1 cellular context compared by ENCODE assay signal in genomic region chr3:11582123-11582968, GRCh38.
TF ChIP-seq lines count a peak whose summit lies in the region.

No MANE protein-coding gene starts in this region.

TF ChIP-seq in SK-N-SH, 30 proteins besides CTCF, POLR2A, EP300 and RAD21 (continued from another document):
- TF ChIP-seq FOXM1 (IDR thresholded peaks at IDR 0.05; ENCODE audit: low read depth) (no peak), CHD2 (IDR thresholded peaks at IDR 0.05; ENCODE audit: low read length, partially characterized antibody) (no peak), TEAD4 (IDR thresholded peaks at IDR 0.05; ENCODE audit: borderline replicate concordance, insufficient read depth) (no peak), NFIC (IDR thresholded peaks at IDR 0.05; ENCODE audit: borderline replicate concordance) (peak; percentile 91), FOSL2 (IDR thresholded peaks at IDR 0.05; ENCODE audit: borderline replicate concordance, low read depth) (no peak), JUND (IDR thresholded peaks at IDR 0.05) (no peak; the same call in 1 of the 2 replicates), RFX5 (IDR thresholded peaks at IDR 0.05; ENCODE audit: low read length) (no peak), SMC3 (IDR thresholded peaks at IDR 0.05; ENCODE audit: low read depth, low read length) (no peak), GATA2 (CRISPR knock-in tag; IDR thresholded peaks at IDR 0.05) (no peak), RCOR1 (IDR thresholded peaks at IDR 0.05; ENCODE audit: low read length) (peak; percentile 34; the same call in 1 of the 2 replicates), POLR2AphosphoS5 (IDR thresholded peaks at IDR 0.05; ENCODE audit: low read depth, low read length) (no peak), ELF1 (IDR thresholded peaks at IDR 0.05) (no peak)
- TF ChIP-seq, protein P1, sequence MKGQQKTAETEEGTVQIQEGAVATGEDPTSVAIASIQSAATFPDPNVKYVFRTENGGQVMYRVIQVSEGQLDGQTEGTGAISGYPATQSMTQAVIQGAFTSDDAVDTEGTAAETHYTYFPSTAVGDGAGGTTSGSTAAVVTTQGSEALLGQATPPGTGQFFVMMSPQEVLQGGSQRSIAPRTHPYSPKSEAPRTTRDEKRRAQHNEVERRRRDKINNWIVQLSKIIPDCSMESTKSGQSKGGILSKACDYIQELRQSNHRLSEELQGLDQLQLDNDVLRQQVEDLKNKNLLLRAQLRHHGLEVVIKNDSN (IDR thresholded peaks at IDR 0.05; ENCODE audit: borderline replicate concordance, low read depth): no peak
- TF ChIP-seq, protein P2, sequence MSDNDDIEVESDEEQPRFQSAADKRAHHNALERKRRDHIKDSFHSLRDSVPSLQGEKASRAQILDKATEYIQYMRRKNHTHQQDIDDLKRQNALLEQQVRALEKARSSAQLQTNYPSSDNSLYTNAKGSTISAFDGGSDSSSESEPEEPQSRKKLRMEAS (IDR thresholded peaks at IDR 0.05; ENCODE audit: low read depth): no peak
- TF ChIP-seq, protein P3, sequence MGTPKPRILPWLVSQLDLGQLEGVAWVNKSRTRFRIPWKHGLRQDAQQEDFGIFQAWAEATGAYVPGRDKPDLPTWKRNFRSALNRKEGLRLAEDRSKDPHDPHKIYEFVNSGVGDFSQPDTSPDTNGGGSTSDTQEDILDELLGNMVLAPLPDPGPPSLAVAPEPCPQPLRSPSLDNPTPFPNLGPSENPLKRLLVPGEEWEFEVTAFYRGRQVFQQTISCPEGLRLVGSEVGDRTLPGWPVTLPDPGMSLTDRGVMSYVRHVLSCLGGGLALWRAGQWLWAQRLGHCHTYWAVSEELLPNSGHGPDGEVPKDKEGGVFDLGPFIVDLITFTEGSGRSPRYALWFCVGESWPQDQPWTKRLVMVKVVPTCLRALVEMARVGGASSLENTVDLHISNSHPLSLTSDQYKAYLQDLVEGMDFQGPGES (IDR thresholded peaks at IDR 0.05; ENCODE audit: low read depth, low read length): no peak
- TF ChIP-seq, protein P4, sequence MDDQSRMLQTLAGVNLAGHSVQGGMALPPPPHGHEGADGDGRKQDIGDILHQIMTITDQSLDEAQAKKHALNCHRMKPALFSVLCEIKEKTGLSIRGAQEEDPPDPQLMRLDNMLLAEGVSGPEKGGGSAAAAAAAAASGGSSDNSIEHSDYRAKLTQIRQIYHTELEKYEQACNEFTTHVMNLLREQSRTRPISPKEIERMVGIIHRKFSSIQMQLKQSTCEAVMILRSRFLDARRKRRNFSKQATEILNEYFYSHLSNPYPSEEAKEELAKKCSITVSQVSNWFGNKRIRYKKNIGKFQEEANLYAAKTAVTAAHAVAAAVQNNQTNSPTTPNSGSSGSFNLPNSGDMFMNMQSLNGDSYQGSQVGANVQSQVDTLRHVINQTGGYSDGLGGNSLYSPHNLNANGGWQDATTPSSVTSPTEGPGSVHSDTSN (IDR thresholded peaks at IDR 0.05): peak; percentile 67
TF ChIP-seq in SK-N-SH: peak in this region for 8.
